ENCODE assay signal across 8 cellular contexts in the genomic region with DNA sequence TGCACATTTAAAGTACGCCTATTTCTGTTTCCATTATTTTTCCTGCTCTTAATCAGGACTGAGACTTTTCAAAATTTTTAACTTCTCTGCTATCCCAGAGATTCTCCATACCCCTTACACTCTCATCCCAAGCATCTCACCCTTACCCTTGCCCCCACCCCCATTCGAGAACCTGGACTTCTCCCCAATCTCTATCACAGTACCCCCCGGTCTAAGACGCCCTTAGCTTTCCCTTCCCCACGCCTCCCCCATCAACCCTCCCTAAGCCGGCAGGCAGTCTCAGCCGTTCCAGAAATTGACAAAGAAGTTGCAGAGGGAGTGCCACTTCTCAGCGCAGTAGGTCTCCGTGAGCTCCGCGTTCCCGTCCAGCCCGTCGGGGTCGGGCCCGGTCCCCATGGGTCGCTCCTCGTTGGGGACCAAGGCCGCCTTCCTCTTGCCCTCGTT. TPM values are rescaled to one million over a fixed set of nuclear protein-coding genes. Genes with fewer than 3 reads are reported as not detected.
DNase-seq lines count a peak whose midpoint lies in the region; ATAC-seq and TF ChIP-seq lines count a peak whose summit lies in the region.

No MANE protein-coding gene starts in this region.

- H3K27ac ChIP-seq in cardiac muscle cell = peak overlapping the region; percentile 67

- peaks cover 18% of the 10 kb centered on the region for H3K36me3 Mint-ChIP-seq in WTC11

- TF ChIP-seq CTCF in WTC11 (IDR thresholded peaks at IDR 0.05) (no peak), cardiac muscle cell (IDR thresholded peaks at IDR 0.05; ENCODE audit: low read depth, low read length) (no peak)

- H3K36me3 ChIP-seq in H7 (replicated peaks; ENCODE audit: control insufficient read depth, insufficient read depth, low read length) (no peaks in the 10 kb centered on the region; the same call in 1 of the 2 replicates), cardiac muscle cell (no peaks in the 10 kb centered on the region)

- H3K4me3 ChIP-seq in H7 (ENCODE audit: insufficient read depth, low read depth, low read length) (peak overlapping the region; percentile 76), cardiac muscle cell (peak overlapping the region; percentile 81)

- CTCF ChIA-PET in WTC11 (lab: Charles Lee) = interaction anchor here (0.6 to 2.4 kb wide), 10 partner anchors 9 to 395 kb away, joined by 3 to 11 read pairs (median 4); partner anchors contain the start of genes BTAF1 and TNKS2

- no peaks in the 10 kb centered on the region for H3K27me3 ChIP-seq in H7 (ENCODE audit: control insufficient read depth, insufficient read depth, low read length)
- H3K27me3 ChIP-seq in cardiac muscle cell = no peaks in the 10 kb centered on the region

- H3K27ac Mint-ChIP-seq in WTC11 = peak overlapping the region; percentile 46; the same call in 1 of the 2 replicates

- no peaks in the 10 kb centered on the region for H3K27me3 Mint-ChIP-seq in WTC11 (ENCODE audit: low read depth)

- ATAC-seq in WTC11 = peak; percentile 10; the same call in 1 of the 2 replicates
- peak; percentile 31 for ATAC-seq in sciatic nerve
- ATAC-seq in GM18502 (IDR thresholded peaks at IDR 0.05; ENCODE audit: poor library complexity, unreplicated experiment) = no peak
- ATAC-seq in HG03095 (IDR thresholded peaks at IDR 0.05; ENCODE audit: unreplicated experiment) = no peak

- peaks cover 29% of the 10 kb centered on the region for H3K4me1 Mint-ChIP-seq in WTC11

- intact Hi-C loops in sciatic nerve (cut with DNase I) = no loop called here

- POLR2A ChIA-PET in WTC11 (lab: Charles Lee) = interaction anchor here (0.6 to 2.4 kb wide), 5 partner anchors 16 to 110 kb away, joined by 3 to 27 read pairs (median 7); partner anchors contain the start of genes BTAF1 and TNKS2

- no peaks in the 10 kb centered on the region for H3K9me3 ChIP-seq in cardiac muscle cell (ENCODE audit: low read depth)

- no peaks in the 10 kb centered on the region for H3K9me3 Mint-ChIP-seq in WTC11

- peak overlapping the region; percentile 92 for H3K4me3 Mint-ChIP-seq in WTC11

- H3K4me1 ChIP-seq in cardiac muscle cell (ENCODE audit: low read depth) = peaks cover 12% of the 10 kb centered on the region

- DNase-seq in AG08395 (ENCODE audit: low spot score) = peak; percentile 15
- no peak for DNase-seq in H7
- peak; percentile 50 for DNase-seq in WTC11 (ENCODE audit: low spot score)
- DNase-seq in cardiac muscle cell (ENCODE audit: low read depth in 1 of 2, low spot score in 1 of 2) = peak in 1 of 2 donors; percentile 63
- DNase-seq in sciatic nerve (ENCODE audit: low spot score) = no peak
- DNase-seq in inferior parietal cortex (ENCODE audit: extremely low spot score) = no peak

TF ChIP-seq in WTC11, 78 proteins besides CTCF, POLR2A, EP300 and RAD21:
- no peak for TF ChIP-seq NR3C1 (CRISPR knock-in tag; conservative IDR thresholded peaks at IDR 0.05; ENCODE audit: low read depth)
- peak; percentile 84; the same call in 1 of the 2 replicates for TF ChIP-seq ZNF219 (CRISPR knock-in tag; IDR thresholded peaks at IDR 0.05; ENCODE audit: borderline replicate concordance)
- TF ChIP-seq, protein P1, sequence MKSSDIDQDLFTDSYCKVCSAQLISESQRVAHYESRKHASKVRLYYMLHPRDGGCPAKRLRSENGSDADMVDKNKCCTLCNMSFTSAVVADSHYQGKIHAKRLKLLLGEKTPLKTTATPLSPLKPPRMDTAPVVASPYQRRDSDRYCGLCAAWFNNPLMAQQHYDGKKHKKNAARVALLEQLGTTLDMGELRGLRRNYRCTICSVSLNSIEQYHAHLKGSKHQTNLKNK (CRISPR knock-in tag; IDR thresholded peaks at IDR 0.05) = no peak
- no peak for TF ChIP-seq ZNF232 (CRISPR knock-in tag; IDR thresholded peaks at IDR 0.05)
- TF ChIP-seq, protein P2, sequence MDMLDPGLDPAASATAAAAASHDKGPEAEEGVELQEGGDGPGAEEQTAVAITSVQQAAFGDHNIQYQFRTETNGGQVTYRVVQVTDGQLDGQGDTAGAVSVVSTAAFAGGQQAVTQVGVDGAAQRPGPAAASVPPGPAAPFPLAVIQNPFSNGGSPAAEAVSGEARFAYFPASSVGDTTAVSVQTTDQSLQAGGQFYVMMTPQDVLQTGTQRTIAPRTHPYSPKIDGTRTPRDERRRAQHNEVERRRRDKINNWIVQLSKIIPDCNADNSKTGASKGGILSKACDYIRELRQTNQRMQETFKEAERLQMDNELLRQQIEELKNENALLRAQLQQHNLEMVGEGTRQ (CRISPR knock-in tag; IDR thresholded peaks at IDR 0.05) = no peak
- TF ChIP-seq, protein P3, sequence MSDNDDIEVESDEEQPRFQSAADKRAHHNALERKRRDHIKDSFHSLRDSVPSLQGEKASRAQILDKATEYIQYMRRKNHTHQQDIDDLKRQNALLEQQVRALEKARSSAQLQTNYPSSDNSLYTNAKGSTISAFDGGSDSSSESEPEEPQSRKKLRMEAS (CRISPR knock-in tag; IDR thresholded peaks at IDR 0.05) = 0 out of 2 replicates have a peak, but pooled peaks have one; percentile 13
- TF ChIP-seq NFE2L1 (CRISPR knock-in tag; IDR thresholded peaks at IDR 0.05) = no peak
- TF ChIP-seq PRRX2 (CRISPR knock-in tag; IDR thresholded peaks at IDR 0.05) = no peak

RNA-seq across cellular contexts. Expression of gene FGFBP3, which starts 1.4 kb away (rescaled TPM):
- total RNA-seq in H7 (2014; rRNA removed; shearing (Covaris generic)) = 10.1 and 10.5 TPM in 2 replicates
- 53.0 to 68.2 TPM (median 55.0 TPM) in 3 replicates for total RNA-seq in WTC11 (2021)
- 7.2 and 14.2 TPM in 2 replicates for total RNA-seq in cardiac muscle cell
- 16.6 and 26.4 TPM in 2 replicates for polyA plus RNA-seq in cardiac muscle cell
- total RNA-seq in sciatic nerve = 6.0 TPM

RNA-seq across cellular contexts. Expression of gene BTAF1, which starts 15.6 kb away (rescaled TPM):
- 23.8 and 46.5 TPM in 2 replicates for total RNA-seq in H7 (2014; rRNA removed; shearing (Covaris generic))
- total RNA-seq in WTC11 (2021) = 47.2 to 49.6 TPM (median 49.2 TPM) in 3 replicates
- total RNA-seq in cardiac muscle cell = 61.3 and 121 TPM in 2 replicates
- 35.1 and 73.5 TPM in 2 replicates for polyA plus RNA-seq in cardiac muscle cell
- 57.1 TPM for total RNA-seq in sciatic nerve

Comparison
In these comparisons a context has a peak if more than half of its experiments do, and no peak if none do; other contexts are left out.
1. DNase-seq: peak in AG08395 (single experiment) and WTC11 (single experiment); none in H7 (single experiment), sciatic nerve (single experiment) and inferior parietal cortex (single experiment).
2. ATAC-seq: peak in WTC11 (single experiment) and sciatic nerve (single experiment); none in GM18502 (single experiment) and HG03095 (single experiment).